8 cellular contexts compared by ENCODE assay signal in the genomic region with DNA sequence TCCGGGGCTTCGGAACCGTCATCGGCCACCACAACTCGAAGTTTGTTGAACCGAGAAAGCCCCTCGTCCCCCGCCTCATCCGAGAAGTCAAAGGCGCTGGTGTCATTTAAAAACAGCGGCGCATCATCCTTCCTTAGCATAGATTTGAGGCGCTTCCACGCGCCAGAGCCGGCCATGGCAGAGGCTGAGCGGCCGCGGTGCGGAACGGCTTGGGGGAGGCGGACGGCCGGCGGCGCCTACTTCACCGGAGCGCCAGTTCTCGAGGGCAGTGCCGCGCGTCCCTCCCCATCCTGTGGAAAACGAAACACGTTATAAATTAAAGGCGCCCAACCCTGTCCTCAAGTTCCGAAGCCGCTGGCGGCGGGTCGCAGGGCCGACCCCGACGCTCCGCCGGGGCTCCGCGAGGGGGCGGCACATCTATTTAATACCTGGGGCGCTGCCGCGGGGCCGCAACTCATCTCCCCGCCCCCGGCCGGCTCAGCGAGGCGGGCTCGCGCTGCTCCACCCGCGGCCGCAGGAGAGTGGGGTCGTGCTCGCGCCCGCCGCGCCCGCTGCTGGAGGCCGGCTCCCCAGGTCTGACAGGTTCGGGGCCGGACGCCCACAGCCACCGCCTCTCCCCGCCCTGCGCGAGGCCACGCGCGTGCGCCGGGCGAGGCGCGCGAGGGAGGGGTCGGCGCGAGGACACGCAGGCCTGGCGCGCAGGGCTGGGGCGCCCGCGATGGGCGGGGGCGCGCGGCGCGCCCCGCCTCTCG. TPM values are rescaled to one million over a fixed set of nuclear protein-coding genes. Genes with fewer than 3 reads are reported as not detected.
A peak's percentile ranks its signal among the peaks of the same experiment; 100 is the strongest.
DNase-seq lines count a peak whose midpoint lies in the region; ATAC-seq, FAIRE-seq and TF ChIP-seq lines count a peak whose summit lies in the region.

A gene with protein sequence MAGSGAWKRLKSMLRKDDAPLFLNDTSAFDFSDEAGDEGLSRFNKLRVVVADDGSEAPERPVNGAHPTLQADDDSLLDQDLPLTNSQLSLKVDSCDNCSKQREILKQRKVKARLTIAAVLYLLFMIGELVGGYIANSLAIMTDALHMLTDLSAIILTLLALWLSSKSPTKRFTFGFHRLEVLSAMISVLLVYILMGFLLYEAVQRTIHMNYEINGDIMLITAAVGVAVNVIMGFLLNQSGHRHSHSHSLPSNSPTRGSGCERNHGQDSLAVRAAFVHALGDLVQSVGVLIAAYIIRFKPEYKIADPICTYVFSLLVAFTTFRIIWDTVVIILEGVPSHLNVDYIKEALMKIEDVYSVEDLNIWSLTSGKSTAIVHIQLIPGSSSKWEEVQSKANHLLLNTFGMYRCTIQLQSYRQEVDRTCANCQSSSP (minus strand): TSS at position 577 of the 752 bp plus-strand sequence. CDS start 401 bp downstream, at position 176.

- TF ChIP-seq CTCF in SK-N-SH (IDR thresholded peaks at IDR 0.05) (peak; percentile 57), heart right ventricle (IDR thresholded peaks at IDR 0.05) (peak; percentile 12 to 72 (median 51)), upper lobe of left lung (IDR thresholded peaks at IDR 0.05) (peak in 4 of 6 experiments; percentile 25 to 59 (median 42))

- FAIRE-seq in GM19239 (lab: Jason Lieb, UNC) = no peak

- no peaks in the 10 kb centered on the region for H3K9me3 ChIP-seq in BLaER1 treated with 17β-estradiol and CSF1 and Interleukin-3, amounts not matched to agents 10 nM and 100 nM (replicated peaks in 1 of 11)
- H3K9me3 ChIP-seq in SK-N-SH = no peaks in the 10 kb centered on the region
- no peaks in the 10 kb centered on the region for H3K9me3 ChIP-seq in adipocyte (ENCODE audit: control insufficient read depth, low read length)
- no peaks in the 10 kb centered on the region for H3K9me3 ChIP-seq in heart right ventricle
- H3K9me3 ChIP-seq in upper lobe of left lung = no peaks in the 10 kb centered on the region

- peaks cover 0 to 27% (median 18%) of the 10 kb centered on the region in 11 experiments; a peak in 10 of 22 replicates for H3K27me3 ChIP-seq in BLaER1 treated with 17β-estradiol and CSF1 and Interleukin-3, amounts not matched to agents 10 nM and 100 nM
- no peaks in the 10 kb centered on the region for H3K27me3 ChIP-seq in SK-N-SH (ENCODE audit: insufficient read depth)
- no peaks in the 10 kb centered on the region for H3K27me3 ChIP-seq in adipocyte (replicated peaks; ENCODE audit: control insufficient read depth, insufficient read depth, low read length)
- peaks cover 0 to 31% (median 0%) of the 10 kb centered on the region in 7 donors for H3K27me3 ChIP-seq in heart right ventricle
- no peaks in the 10 kb centered on the region for H3K27me3 ChIP-seq in upper lobe of left lung

- peaks cover 3% of the 10 kb centered on the region; the same call in 1 of the 2 replicates for H3K79me2 ChIP-seq in SK-N-SH (ENCODE audit: insufficient read depth)

- CTCF ChIA-PET in SK-N-SH (lab: Yijun Ruan, JAX) = interaction anchor here (0.7 to 1.7 kb wide), 5 partner anchors 9 to 91 kb away, joined by 3 to 8 read pairs (median 3); no protein-coding TSS in a partner anchor

- POLR2A ChIA-PET in SK-N-SH (lab: Yijun Ruan, JAX) = no interaction called here

- peak within 1 kb of the TSS; percentile 36 to 68 (median 58); a peak in 20 of 22 replicates for H3K27ac ChIP-seq in BLaER1 treated with 17β-estradiol and CSF1 and Interleukin-3, amounts not matched to agents 10 nM and 100 nM
- H3K27ac ChIP-seq in SK-N-SH (ENCODE audit: low read depth in 2 of 2, low read length in 1 of 2) = peak within 1 kb of the TSS; percentile 0 to 71; a peak in 3 of 4 replicates
- peak within 1 kb of the TSS; percentile 70 to 91 (median 86) for H3K27ac ChIP-seq in heart right ventricle
- peak within 1 kb of the TSS; percentile 69 to 86 (median 78) for H3K27ac ChIP-seq in upper lobe of left lung

- WGBS in SK-N-SH (ENCODE audit: low lambda C conversion rate) = 2% methylated on average over 34 of the region's 103 CpGs
- 0% methylated on average over 101 to 103 of the region's 103 CpGs for WGBS in heart right ventricle, 2 donors
- 0% methylated on average over 15 to 50 of the region's 103 CpGs for WGBS in upper lobe of left lung, 2 donors

- TF ChIP-seq EP300 in SK-N-SH (IDR thresholded peaks at IDR 0.05; ENCODE audit: borderline replicate concordance in 1 of 2, low read depth in 1 of 2, low read length in 1 of 2) (no peak), upper lobe of left lung (IDR thresholded peaks at IDR 0.05) (no peak)

- H3F3A ChIP-seq in SK-N-SH (replicated peaks; ENCODE audit: insufficient read depth) = peaks cover 2% of the 10 kb centered on the region

- H3K9me2 ChIP-seq in SK-N-SH = no peaks in the 10 kb centered on the region

- 0 out of 2 replicates have a peak, but pooled peaks have one; percentile 19 for TF ChIP-seq RAD21 in SK-N-SH (IDR thresholded peaks at IDR 0.05; ENCODE audit: low read length)

- peaks cover 7 to 22% (median 16%) of the 10 kb centered on the region in 10 experiments for H3K4me1 ChIP-seq in BLaER1 treated with 17β-estradiol and CSF1 and Interleukin-3, amounts not matched to agents 10 nM and 100 nM
- H3K4me1 ChIP-seq in SK-N-SH (ENCODE audit: control insufficient read depth in 1 of 2, insufficient read depth in 2 of 2, low read depth in 1 of 2, low read length in 1 of 2) (peaks cover 3 to 6% of the 10 kb centered on the region in 2 experiments; a peak in 3 of 4 replicates), adipocyte (ENCODE audit: control insufficient read depth, insufficient read depth, low read length) (peaks cover 16% of the 10 kb centered on the region), heart right ventricle (peaks cover 0 to 30% (median 25%) of the 10 kb centered on the region in 9 donors), upper lobe of left lung (peaks cover 13 to 20% (median 17%) of the 10 kb centered on the region in 4 donors)

- peak; percentile 80 for DNase-seq in GM19239 (ENCODE audit: insufficient read length, low spot score)
- DNase-seq in SK-N-SH = peak; percentile 94
- DNase-seq in adipocyte (ENCODE audit: low read depth) = peak; percentile 85
- peak; percentile 54 to 79 for DNase-seq in heart right ventricle
- peak; percentile 89 for DNase-seq in posterior vena cava (ENCODE audit: low spot score)
- peak; percentile 57 to 95 for DNase-seq in upper lobe of left lung

- H3K4me3 ChIP-seq in BLaER1 treated with 17β-estradiol and CSF1 and Interleukin-3, amounts not matched to agents 10 nM and 100 nM = peak within 1 kb of the TSS; percentile 70 to 88 (median 76)
- H3K4me3 ChIP-seq in SK-N-SH (ENCODE audit: low read depth in 2 of 2, low read length in 1 of 2) = peak within 1 kb of the TSS; percentile 64 to 76
- peak within 1 kb of the TSS; percentile 94 for H3K4me3 ChIP-seq in adipocyte (ENCODE audit: low read length)
- peak within 1 kb of the TSS; percentile 54 to 96 (median 86) for H3K4me3 ChIP-seq in heart right ventricle
- peak within 1 kb of the TSS; percentile 67 to 91 (median 80) for H3K4me3 ChIP-seq in upper lobe of left lung

- H3K36me3 ChIP-seq in BLaER1 treated with 17β-estradiol and CSF1 and Interleukin-3, amounts not matched to agents 10 nM and 100 nM = no peaks in the 10 kb centered on the region
- no peaks in the 10 kb centered on the region for H3K36me3 ChIP-seq in SK-N-SH (replicated peaks in 1 of 2; ENCODE audit: control insufficient read depth in 1 of 2, insufficient read depth in 2 of 2, low read length in 1 of 2)
- H3K36me3 ChIP-seq in adipocyte (ENCODE audit: control insufficient read depth, insufficient read depth, low read length, severe bottlenecking) = no peaks in the 10 kb centered on the region
- peaks cover 0 to 10% (median 0%) of the 10 kb centered on the region in 9 donors for H3K36me3 ChIP-seq in heart right ventricle
- H3K36me3 ChIP-seq in upper lobe of left lung = no peaks in the 10 kb centered on the region

- peak within 1 kb of the TSS; percentile 94 to 100 (median 97) for H3K4me2 ChIP-seq in BLaER1 treated with 17β-estradiol and CSF1 and Interleukin-3, amounts not matched to agents 10 nM and 100 nM
- H3K4me2 ChIP-seq in SK-N-SH = peak within 1 kb of the TSS; percentile 76

- intact Hi-C loops in heart right ventricle (cut with DNase I) (loop anchor here in 8 of 10 donors (1.0 to 10.0 kb wide), 7 partner anchors 62 to 95 kb away; a partner anchor contains a TSS), posterior vena cava (cut with DNase I) (loop anchor here (10.0 kb wide), 1 partner anchor 92 kb away; no protein-coding TSS in a partner anchor)

- ATAC-seq in HG03442 (IDR thresholded peaks at IDR 0.05; ENCODE audit: unreplicated experiment) (peak; percentile 82), heart right ventricle (peak; percentile 91 to 99 (median 96)), upper lobe of left lung (ENCODE audit: low FRiP score in 2 of 2) (peak; percentile 90 to 98)

- peak within 1 kb of the TSS; percentile 77 for H2AFZ ChIP-seq in SK-N-SH (ENCODE audit: low read depth)

- H3K9ac ChIP-seq in BLaER1 treated with 17β-estradiol and CSF1 and Interleukin-3, amounts not matched to agents 10 nM and 100 nM = peak within 1 kb of the TSS; percentile 66 to 80 (median 76)
- peak within 1 kb of the TSS; percentile 64 for H3K9ac ChIP-seq in SK-N-SH
- peak within 1 kb of the TSS; percentile 85 for H3K9ac ChIP-seq in adipocyte (ENCODE audit: low read length)

- peak in 2 of 4 donors; percentile 56 to 63 for TF ChIP-seq POLR2A in upper lobe of left lung (IDR thresholded peaks at IDR 0.05)

- H4K20me1 ChIP-seq in BLaER1 treated with 17β-estradiol and CSF1 and Interleukin-3, amounts not matched to agents 10 nM and 100 nM = no peaks in the 10 kb centered on the region
- H4K20me1 ChIP-seq in SK-N-SH (ENCODE audit: insufficient read depth) = no peaks in the 10 kb centered on the region

TF ChIP-seq in SK-N-SH, 30 proteins besides CTCF, POLR2A, EP300 and RAD21 (continues in another document):
- TF ChIP-seq, protein P1, sequence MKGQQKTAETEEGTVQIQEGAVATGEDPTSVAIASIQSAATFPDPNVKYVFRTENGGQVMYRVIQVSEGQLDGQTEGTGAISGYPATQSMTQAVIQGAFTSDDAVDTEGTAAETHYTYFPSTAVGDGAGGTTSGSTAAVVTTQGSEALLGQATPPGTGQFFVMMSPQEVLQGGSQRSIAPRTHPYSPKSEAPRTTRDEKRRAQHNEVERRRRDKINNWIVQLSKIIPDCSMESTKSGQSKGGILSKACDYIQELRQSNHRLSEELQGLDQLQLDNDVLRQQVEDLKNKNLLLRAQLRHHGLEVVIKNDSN (IDR thresholded peaks at IDR 0.05; ENCODE audit: borderline replicate concordance, low read depth) = no peak
- TF ChIP-seq NRF1 (IDR thresholded peaks at IDR 0.05; ENCODE audit: low read depth, low read length) (peak; percentile 82), GATA2 (CRISPR knock-in tag; IDR thresholded peaks at IDR 0.05) (no peak), TCF12 (IDR thresholded peaks at IDR 0.05) (no peak), SIN3A (IDR thresholded peaks at IDR 0.05; ENCODE audit: borderline replicate concordance, low read depth, low read length) (no peak), MXI1 (IDR thresholded peaks at IDR 0.05; ENCODE audit: low read depth, low read length) (peak; percentile 58), ELF1 (IDR thresholded peaks at IDR 0.05) (no peak)

RNA-seq across cellular contexts. Expression of the gene that starts here (rescaled TPM):
- 1.9 and 2.8 TPM in 2 replicates for polyA plus RNA-seq in SK-N-SH (2012; rRNA removed)
- 2.9 and 3.2 TPM in 2 replicates for polyA plus RNA-seq in SK-N-SH (2012; cell fraction: cytosol; rRNA removed)
- polyA plus RNA-seq in SK-N-SH (2012; cell fraction: nucleus; rRNA removed) = 1.4 and 2.3 TPM in 2 replicates
- total RNA-seq in heart right ventricle = 1 to 10 TPM; 2.5 to 4.5 (median 3.1) TPM
- 1 to 10 TPM; 1.4 to 2.1 TPM for polyA plus RNA-seq in heart right ventricle
- total RNA-seq in posterior vena cava = 10 to 100 TPM in 1 of 2 donors, 1 to 10 TPM in 1; 9.2 to 11.3 TPM
- 1 to 10 TPM; 1.4 to 7.3 (median 5.6) TPM for total RNA-seq in upper lobe of left lung

Comparison
In these comparisons a context has a peak if more than half of its experiments do, and no peak if none do; other contexts are left out.
1. Peak in every context shown above with its lines: DNase-seq, ATAC-seq, H3K4me3 ChIP-seq and H3K27ac ChIP-seq.
2. H3K27ac ChIP-seq: peak in every context shown above with its lines; median percentile 86 in heart right ventricle; 78 in upper lobe of left lung; 58 in BLaER1 treated with 17β-estradiol and CSF1 and Interleukin-3, amounts not matched to agents 10 nM and 100 nM; 36 in SK-N-SH.